8 cellular contexts compared by ENCODE assay signal in the genomic region with DNA sequence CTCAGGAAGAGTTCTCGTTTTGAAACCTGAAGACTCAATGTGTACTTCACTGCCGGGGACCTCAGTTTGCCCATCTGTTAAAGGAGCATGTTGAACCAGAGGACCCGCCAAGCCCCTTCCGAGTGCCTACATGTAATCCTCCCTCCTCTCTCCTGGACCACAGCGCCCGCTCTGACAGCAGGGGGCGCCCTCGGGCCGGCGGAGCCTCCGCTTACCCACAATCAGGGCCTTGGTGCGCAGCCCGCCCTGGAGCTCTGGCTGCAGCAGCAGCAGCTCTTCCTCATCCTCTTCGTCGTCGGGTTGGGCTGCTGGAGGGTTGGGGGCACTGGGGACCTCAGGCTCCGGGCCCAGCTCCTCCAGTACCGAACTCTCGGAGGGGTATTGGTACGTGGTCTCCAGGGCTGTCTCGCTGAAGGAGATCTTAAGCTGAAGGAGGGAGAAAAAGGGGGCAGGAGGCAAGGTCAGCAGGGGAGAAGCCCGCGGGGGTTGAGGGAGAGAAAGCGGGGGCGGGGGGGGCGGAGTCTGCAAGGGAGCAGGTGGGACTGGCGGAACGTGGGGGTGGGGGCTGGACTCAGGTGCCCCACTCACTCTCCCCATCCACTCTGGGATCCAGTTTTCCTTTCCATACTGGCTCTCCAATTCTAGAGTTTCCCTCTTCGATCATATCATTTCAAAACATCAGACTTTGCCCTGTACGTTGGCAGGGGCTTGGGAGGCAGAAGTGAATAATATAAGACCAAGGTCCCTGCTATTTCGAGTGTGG. TPM values are rescaled to one million over a fixed set of nuclear protein-coding genes. Genes with fewer than 3 reads are reported as not detected.
A peak's percentile ranks its signal among the peaks of the same experiment; 100 is the strongest.
DNase-seq lines count a peak whose midpoint lies in the region; ATAC-seq and TF ChIP-seq lines count a peak whose summit lies in the region.

No MANE protein-coding gene starts in this region.

- no peaks in the 10 kb centered on the region for H3K9me3 ChIP-seq in OCI-LY3 (ENCODE audit: insufficient read depth, low read length)
- H3K9me3 ChIP-seq in esophagus (ENCODE audit: control insufficient read depth in 2 of 2, insufficient read depth in 1 of 2, low read depth in 1 of 2, low read length in 1 of 2): no peaks in the 10 kb centered on the region
- no peaks in the 10 kb centered on the region for H3K9me3 ChIP-seq in muscle layer of duodenum (ENCODE audit: control insufficient read depth in 1 of 2, low read length in 2 of 2)

- H3K79me2 ChIP-seq in OCI-LY3 (ENCODE audit: low read length): peaks cover 43% of the 10 kb centered on the region

- DNase-seq in GDM1 (lab: John Stamatoyannopoulos, UW) (peak; percentile 83), HT-29 (ENCODE audit: low spot score) (peak; percentile 84)
- DNase-seq in activated T-cell treated with anti-CD3 and anti-CD28 coated beads, Interleukin-2, amount 50 U/mL, for 1 hour: peak; percentile 96
- peak; percentile 85 to 88 for DNase-seq in stimulated activated CD8-positive, alpha-beta memory T cell treated with anti-CD3 and anti-CD28 coated beads, Interleukin-7, amount 100 ng/mL, for 1 hour (ENCODE audit: low read depth in 2 of 2)

- H3K4me2 ChIP-seq in OCI-LY3 (ENCODE audit: low read length): peak overlapping the region; percentile 85

- peaks cover 10% of the 10 kb centered on the region; the same call in 1 of the 2 replicates for H4K20me1 ChIP-seq in OCI-LY3 (ENCODE audit: insufficient read depth, low read length)

- H3K27me3 ChIP-seq in OCI-LY3 (ENCODE audit: low read depth, low read length): no peaks in the 10 kb centered on the region
- H3K27me3 ChIP-seq in esophagus (ENCODE audit: control insufficient read depth in 1 of 2, insufficient read depth in 2 of 2, low read length in 2 of 2): no peaks in the 10 kb centered on the region
- H3K27me3 ChIP-seq in muscle layer of duodenum (ENCODE audit: low read depth, low read length): no peaks in the 10 kb centered on the region

- H3K4me1 ChIP-seq in OCI-LY3 (ENCODE audit: low read length) (peaks cover 29% of the 10 kb centered on the region), esophagus (ENCODE audit: control insufficient read depth in 2 of 2, insufficient read depth in 2 of 2, low read length in 1 of 2) (peaks cover 0 to 11% of the 10 kb centered on the region in 2 donors), muscle layer of duodenum (ENCODE audit: control insufficient read depth in 1 of 2, insufficient read depth in 2 of 2, low read length in 2 of 2) (peaks cover 11 to 40% of the 10 kb centered on the region in 2 donors)

- no peak overlapping the region for H3K27ac ChIP-seq in OCI-LY3 (ENCODE audit: low read length)
- H3K27ac ChIP-seq in esophagus (ENCODE audit: low read depth in 2 of 2, low read length in 1 of 2): peak overlapping the region; percentile 53 to 57
- peak overlapping the region; percentile 85 for H3K27ac ChIP-seq in muscle layer of duodenum (ENCODE audit: low read length)

- no peak for ATAC-seq in HG03521 (IDR thresholded peaks at IDR 0.05; ENCODE audit: unreplicated experiment)

- H3K9ac ChIP-seq in OCI-LY3 (ENCODE audit: low read length): peak overlapping the region; percentile 16; the same call in 1 of the 2 replicates

- no peak overlapping the region for H2AFZ ChIP-seq in OCI-LY3 (ENCODE audit: low read depth, low read length)

- TF ChIP-seq CTCF in OCI-LY3 (IDR thresholded peaks at IDR 0.05; ENCODE audit: low read depth, low read length): peak; percentile 87

- H3K36me3 ChIP-seq in OCI-LY3 (replicated peaks; ENCODE audit: low read depth, low read length): peaks cover 10% of the 10 kb centered on the region
- peaks cover 13 to 16% of the 10 kb centered on the region in 2 donors for H3K36me3 ChIP-seq in esophagus (ENCODE audit: control insufficient read depth in 2 of 2, insufficient read depth in 2 of 2, low read length in 1 of 2)
- H3K36me3 ChIP-seq in muscle layer of duodenum (ENCODE audit: control insufficient read depth in 1 of 2, insufficient read depth in 2 of 2, low read length in 2 of 2): peaks cover 24 to 30% of the 10 kb centered on the region in 2 donors

- 7 to 8% methylated on average over 30 to 31 of the region's 31 CpGs for WGBS in esophagus, 2 donors

- peak overlapping the region; percentile 49 for H3K4me3 ChIP-seq in OCI-LY3 (ENCODE audit: low read length)
- H3K4me3 ChIP-seq in esophagus (ENCODE audit: low read depth in 1 of 2, low read length in 2 of 2): peak overlapping the region in 1 of 2 donors; percentile 5
- H3K4me3 ChIP-seq in muscle layer of duodenum (ENCODE audit: low read depth in 1 of 2, low read length in 2 of 2): peak overlapping the region; percentile 59 to 97

RNA-seq across cellular contexts. Expression of a gene that starts 6.3 kb away (rescaled TPM):
- total RNA-seq in HT-29 (2014; rRNA removed; shearing (Covaris generic)): 43.2 and 43.8 TPM in 2 replicates
- polyA plus RNA-seq in esophagus: 10 to 100 TPM; 19.8 to 27.5 TPM

RNA-seq across cellular contexts. Expression of a gene that starts 7.3 kb away (rescaled TPM):
- total RNA-seq in HT-29 (2014; rRNA removed; shearing (Covaris generic)): 12.1 and 13.2 TPM in 2 replicates
- 10 to 100 TPM; 22.1 to 22.4 TPM for polyA plus RNA-seq in esophagus

RNA-seq across cellular contexts. Expression of a gene that starts 11.6 kb away (rescaled TPM):
- total RNA-seq in HT-29 (2014; rRNA removed; shearing (Covaris generic)): 16.2 and 18.3 TPM in 2 replicates
- 10 to 100 TPM; 14.2 to 15.4 TPM for polyA plus RNA-seq in esophagus

RNA-seq across cellular contexts. Expression of a gene that starts 32.2 kb away (rescaled TPM):
- total RNA-seq in HT-29 (2014; rRNA removed; shearing (Covaris generic)): 14.5 and 18.6 TPM in 2 replicates
- polyA plus RNA-seq in esophagus: 10 to 100 TPM; 15.3 to 24.3 TPM

RNA-seq across cellular contexts. Expression of a gene that starts 37.9 kb away (rescaled TPM):
- total RNA-seq in HT-29 (2014; rRNA removed; shearing (Covaris generic)): 24.8 and 24.9 TPM in 2 replicates
- 1 to 10 TPM; 5.9 to 8.1 TPM for polyA plus RNA-seq in esophagus
